In the genomic region with DNA sequence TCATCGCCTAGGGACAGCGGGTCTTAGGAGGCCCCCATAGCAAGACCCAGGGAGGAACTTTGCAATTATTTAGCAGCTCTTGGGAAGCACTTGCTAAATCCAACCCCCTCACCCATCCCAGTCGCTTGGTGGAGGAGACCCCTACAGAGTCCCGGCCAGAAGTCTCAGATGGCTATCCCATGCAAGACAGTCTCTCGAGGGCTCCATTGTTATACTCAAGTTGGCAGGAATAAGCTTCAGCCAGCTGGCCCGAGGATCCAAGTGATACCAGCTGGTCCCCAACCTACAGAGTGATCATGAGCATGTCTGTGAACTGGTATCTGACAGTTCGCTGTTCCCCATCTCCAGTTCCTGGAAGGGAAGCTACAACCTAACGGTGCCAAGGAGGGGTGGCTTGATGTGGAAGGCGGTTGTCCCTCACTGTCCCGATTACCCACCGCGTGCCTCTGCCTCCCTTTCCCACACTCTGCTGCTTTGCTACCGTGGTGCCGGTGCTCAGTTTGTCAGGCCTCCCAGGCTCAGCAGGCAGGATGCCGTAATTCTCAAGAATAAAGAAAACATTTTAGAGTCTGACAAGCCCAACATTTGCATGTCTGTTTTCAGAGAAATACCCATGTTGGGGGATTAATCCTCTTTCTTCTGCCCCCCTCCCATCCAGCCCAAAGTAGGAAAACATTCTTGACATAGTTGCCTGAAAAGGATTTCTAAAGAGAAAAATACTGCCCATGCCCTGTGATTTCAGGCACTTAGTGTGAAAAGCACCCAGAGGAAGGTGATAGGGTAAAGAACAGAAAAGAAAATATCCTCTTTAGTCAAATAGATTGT, we compare ENCODE assay signal across 2 cellular contexts.
TF ChIP-seq lines count a peak whose summit lies in the region.

No MANE protein-coding gene starts in this region.

TF ChIP-seq in GM23338, 12 proteins besides CTCF, POLR2A, EP300 and RAD21:
- TF ChIP-seq, protein P1, sequence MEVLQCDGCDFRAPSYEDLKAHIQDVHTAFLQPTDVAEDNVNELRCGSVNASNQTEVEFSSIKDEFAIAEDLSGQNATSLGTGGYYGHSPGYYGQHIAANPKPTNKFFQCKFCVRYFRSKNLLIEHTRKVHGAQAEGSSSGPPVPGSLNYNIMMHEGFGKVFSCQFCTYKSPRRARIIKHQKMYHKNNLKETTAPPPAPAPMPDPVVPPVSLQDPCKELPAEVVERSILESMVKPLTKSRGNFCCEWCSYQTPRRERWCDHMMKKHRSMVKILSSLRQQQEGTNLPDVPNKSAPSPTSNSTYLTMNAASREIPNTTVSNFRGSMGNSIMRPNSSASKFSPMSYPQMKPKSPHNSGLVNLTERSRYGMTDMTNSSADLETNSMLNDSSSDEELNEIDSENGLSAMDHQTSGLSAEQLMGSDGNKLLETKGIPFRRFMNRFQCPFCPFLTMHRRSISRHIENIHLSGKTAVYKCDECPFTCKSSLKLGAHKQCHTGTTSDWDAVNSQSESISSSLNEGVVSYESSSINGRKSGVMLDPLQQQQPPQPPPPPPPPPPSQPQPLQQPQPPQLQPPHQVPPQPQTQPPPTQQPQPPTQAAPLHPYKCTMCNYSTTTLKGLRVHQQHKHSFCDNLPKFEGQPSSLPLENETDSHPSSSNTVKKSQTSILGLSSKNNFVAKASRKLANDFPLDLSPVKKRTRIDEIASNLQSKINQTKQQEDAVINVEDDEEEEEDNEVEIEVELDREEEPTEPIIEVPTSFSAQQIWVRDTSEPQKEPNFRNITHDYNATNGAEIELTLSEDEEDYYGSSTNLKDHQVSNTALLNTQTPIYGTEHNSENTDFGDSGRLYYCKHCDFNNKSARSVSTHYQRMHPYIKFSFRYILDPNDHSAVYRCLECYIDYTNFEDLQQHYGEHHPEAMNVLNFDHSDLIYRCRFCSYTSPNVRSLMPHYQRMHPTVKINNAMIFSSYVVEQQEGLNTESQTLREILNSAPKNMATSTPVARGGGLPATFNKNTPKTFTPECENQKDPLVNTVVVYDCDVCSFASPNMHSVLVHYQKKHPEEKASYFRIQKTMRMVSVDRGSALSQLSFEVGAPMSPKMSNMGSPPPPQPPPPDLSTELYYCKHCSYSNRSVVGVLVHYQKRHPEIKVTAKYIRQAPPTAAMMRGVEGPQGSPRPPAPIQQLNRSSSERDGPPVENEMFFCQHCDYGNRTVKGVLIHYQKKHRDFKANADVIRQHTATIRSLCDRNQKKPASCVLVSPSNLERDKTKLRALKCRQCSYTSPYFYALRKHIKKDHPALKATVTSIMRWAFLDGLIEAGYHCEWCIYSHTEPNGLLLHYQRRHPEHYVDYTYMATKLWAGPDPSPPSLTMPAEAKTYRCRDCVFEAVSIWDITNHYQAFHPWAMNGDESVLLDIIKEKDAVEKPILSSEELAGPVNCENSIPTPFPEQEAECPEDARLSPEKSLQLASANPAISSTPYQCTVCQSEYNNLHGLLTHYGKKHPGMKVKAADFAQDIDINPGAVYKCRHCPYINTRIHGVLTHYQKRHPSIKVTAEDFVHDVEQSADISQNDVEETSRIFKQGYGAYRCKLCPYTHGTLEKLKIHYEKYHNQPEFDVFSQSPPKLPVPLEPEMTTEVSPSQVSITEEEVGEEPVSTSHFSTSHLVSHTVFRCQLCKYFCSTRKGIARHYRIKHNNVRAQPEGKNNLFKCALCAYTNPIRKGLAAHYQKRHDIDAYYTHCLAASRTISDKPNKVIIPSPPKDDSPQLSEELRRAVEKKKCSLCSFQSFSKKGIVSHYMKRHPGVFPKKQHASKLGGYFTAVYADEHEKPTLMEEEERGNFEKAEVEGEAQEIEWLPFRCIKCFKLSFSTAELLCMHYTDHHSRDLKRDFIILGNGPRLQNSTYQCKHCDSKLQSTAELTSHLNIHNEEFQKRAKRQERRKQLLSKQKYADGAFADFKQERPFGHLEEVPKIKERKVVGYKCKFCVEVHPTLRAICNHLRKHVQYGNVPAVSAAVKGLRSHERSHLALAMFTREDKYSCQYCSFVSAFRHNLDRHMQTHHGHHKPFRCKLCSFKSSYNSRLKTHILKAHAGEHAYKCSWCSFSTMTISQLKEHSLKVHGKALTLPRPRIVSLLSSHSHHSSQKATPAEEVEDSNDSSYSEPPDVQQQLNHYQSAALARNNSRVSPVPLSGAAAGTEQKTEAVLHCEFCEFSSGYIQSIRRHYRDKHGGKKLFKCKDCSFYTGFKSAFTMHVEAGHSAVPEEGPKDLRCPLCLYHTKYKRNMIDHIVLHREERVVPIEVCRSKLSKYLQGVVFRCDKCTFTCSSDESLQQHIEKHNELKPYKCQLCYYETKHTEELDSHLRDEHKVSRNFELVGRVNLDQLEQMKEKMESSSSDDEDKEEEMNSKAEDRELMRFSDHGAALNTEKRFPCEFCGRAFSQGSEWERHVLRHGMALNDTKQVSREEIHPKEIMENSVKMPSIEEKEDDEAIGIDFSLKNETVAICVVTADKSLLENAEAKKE (CRISPR knock-in tag; IDR thresholded peaks at IDR 0.05): no peak
- no peak for TF ChIP-seq CREB1 (CRISPR knock-in tag; IDR thresholded peaks at IDR 0.05; ENCODE audit: low read depth)
- TF ChIP-seq ZNF331 (CRISPR knock-in tag; IDR thresholded peaks at IDR 0.05; ENCODE audit: low read depth): no peak
- TF ChIP-seq, protein P2, sequence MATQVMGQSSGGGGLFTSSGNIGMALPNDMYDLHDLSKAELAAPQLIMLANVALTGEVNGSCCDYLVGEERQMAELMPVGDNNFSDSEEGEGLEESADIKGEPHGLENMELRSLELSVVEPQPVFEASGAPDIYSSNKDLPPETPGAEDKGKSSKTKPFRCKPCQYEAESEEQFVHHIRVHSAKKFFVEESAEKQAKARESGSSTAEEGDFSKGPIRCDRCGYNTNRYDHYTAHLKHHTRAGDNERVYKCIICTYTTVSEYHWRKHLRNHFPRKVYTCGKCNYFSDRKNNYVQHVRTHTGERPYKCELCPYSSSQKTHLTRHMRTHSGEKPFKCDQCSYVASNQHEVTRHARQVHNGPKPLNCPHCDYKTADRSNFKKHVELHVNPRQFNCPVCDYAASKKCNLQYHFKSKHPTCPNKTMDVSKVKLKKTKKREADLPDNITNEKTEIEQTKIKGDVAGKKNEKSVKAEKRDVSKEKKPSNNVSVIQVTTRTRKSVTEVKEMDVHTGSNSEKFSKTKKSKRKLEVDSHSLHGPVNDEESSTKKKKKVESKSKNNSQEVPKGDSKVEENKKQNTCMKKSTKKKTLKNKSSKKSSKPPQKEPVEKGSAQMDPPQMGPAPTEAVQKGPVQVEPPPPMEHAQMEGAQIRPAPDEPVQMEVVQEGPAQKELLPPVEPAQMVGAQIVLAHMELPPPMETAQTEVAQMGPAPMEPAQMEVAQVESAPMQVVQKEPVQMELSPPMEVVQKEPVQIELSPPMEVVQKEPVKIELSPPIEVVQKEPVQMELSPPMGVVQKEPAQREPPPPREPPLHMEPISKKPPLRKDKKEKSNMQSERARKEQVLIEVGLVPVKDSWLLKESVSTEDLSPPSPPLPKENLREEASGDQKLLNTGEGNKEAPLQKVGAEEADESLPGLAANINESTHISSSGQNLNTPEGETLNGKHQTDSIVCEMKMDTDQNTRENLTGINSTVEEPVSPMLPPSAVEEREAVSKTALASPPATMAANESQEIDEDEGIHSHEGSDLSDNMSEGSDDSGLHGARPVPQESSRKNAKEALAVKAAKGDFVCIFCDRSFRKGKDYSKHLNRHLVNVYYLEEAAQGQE (IDR thresholded peaks at IDR 0.05; ENCODE audit: unreplicated experiment): no peak
- TF ChIP-seq EZH2phosphoT487 (IDR thresholded peaks at IDR 0.05; ENCODE audit: unreplicated experiment): no peak
- TF ChIP-seq, protein P3, sequence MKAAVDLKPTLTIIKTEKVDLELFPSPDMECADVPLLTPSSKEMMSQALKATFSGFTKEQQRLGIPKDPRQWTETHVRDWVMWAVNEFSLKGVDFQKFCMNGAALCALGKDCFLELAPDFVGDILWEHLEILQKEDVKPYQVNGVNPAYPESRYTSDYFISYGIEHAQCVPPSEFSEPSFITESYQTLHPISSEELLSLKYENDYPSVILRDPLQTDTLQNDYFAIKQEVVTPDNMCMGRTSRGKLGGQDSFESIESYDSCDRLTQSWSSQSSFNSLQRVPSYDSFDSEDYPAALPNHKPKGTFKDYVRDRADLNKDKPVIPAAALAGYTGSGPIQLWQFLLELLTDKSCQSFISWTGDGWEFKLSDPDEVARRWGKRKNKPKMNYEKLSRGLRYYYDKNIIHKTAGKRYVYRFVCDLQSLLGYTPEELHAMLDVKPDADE (IDR thresholded peaks at IDR 0.05): no peak
- no peak for TF ChIP-seq ZNF114 (CRISPR knock-in tag; IDR thresholded peaks at IDR 0.05)

TF ChIP-seq in endothelial cell of umbilical vein, 7 proteins besides CTCF, POLR2A, EP300 and RAD21:
- TF ChIP-seq MYC (IDR thresholded peaks at IDR 0.05; ENCODE audit: low read depth, low read length): no peak
- no peak for TF ChIP-seq POLR2AphosphoS5 (IDR thresholded peaks at IDR 0.05; ENCODE audit: insufficient read depth, low read depth, low read length)
- TF ChIP-seq EZH2 (IDR thresholded peaks at IDR 0.05; ENCODE audit: borderline replicate concordance, low read depth, low read length, severe bottlenecking): no peak
- TF ChIP-seq GATA2 (IDR thresholded peaks at IDR 0.05; ENCODE audit: insufficient read depth, insufficient read length, low read depth, low read length): no peak
- TF ChIP-seq, protein P4, sequence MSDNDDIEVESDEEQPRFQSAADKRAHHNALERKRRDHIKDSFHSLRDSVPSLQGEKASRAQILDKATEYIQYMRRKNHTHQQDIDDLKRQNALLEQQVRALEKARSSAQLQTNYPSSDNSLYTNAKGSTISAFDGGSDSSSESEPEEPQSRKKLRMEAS (IDR thresholded peaks at IDR 0.05; ENCODE audit: insufficient read depth, insufficient read length): no peak
- no peak for TF ChIP-seq JUN (IDR thresholded peaks at IDR 0.05; ENCODE audit: borderline replicate concordance, insufficient read depth, insufficient read length, low read depth)
- TF ChIP-seq FOS (IDR thresholded peaks at IDR 0.05; ENCODE audit: borderline replicate concordance, insufficient read depth, low read length): no peak
